14 cellular contexts compared by ENCODE assay signal in the genomic region with DNA sequence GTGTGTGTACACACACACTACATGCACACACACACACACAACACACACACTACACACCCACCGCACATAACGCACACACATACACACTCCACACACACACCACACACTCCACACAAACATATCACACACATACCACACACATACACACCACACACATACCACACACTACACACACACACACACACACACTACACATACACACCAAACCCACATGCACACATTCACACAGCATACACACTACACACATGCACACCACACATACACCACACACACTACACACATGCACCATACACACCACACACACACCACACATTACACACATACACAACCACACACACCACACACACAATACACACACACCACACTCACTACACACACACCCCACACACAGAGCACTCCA.
DNase-seq lines count a peak whose midpoint lies in the region; ATAC-seq and TF ChIP-seq lines count a peak whose summit lies in the region.
"Had no signal": no experiment of that assay in that cellular context is flagged by ENCODE, and none has a peak within 500 bp of the region (broad histone marks: within the 10 kb centered on the region; RNA-seq: fewer than 3 reads in every experiment).

No MANE protein-coding gene starts in this region.

- no peaks in the 10 kb centered on the region for H3K9me3 Mint-ChIP-seq in activated naive CD4-positive, alpha-beta T cell treated with anti-CD3 and anti-CD28 coated beads for 36 hours
- no peaks in the 10 kb centered on the region for H3K9me3 Mint-ChIP-seq in effector memory CD8-positive, alpha-beta T cell
- H3K9me3 Mint-ChIP-seq in activated CD4-positive, alpha-beta memory T cell treated with anti-CD3 and anti-CD28 coated beads for 36 hours = no peaks in the 10 kb centered on the region
- H3K9me3 Mint-ChIP-seq: IgD-negative memory B cell had no signal

- H3K27ac ChIP-seq in OCI-LY1 (ENCODE audit: low read depth, low read length, poor library complexity, severe bottlenecking) = peak overlapping the region; percentile 84

- no peaks in the 10 kb centered on the region for H3K9me2 ChIP-seq in OCI-LY1 (ENCODE audit: low read depth, low read length)

- no peaks in the 10 kb centered on the region for H3K27me3 ChIP-seq in OCI-LY1 (ENCODE audit: insufficient read depth, low read length)

- peak overlapping the region; percentile 6 for H3K27ac Mint-ChIP-seq in activated naive CD4-positive, alpha-beta T cell treated with anti-CD3 and anti-CD28 coated beads for 36 hours
- peak overlapping the region; percentile 10 to 89 for H3K27ac Mint-ChIP-seq in effector memory CD8-positive, alpha-beta T cell
- H3K27ac Mint-ChIP-seq in activated CD4-positive, alpha-beta memory T cell treated with anti-CD3 and anti-CD28 coated beads for 36 hours = no peak overlapping the region

- no peaks in the 10 kb centered on the region for H3F3A ChIP-seq in OCI-LY1 (ENCODE audit: insufficient read depth, low read length)

- no peak for ATAC-seq in effector memory CD8-positive, alpha-beta T cell (replicated peaks)
- ATAC-seq in sciatic nerve = no peak
- ATAC-seq: right cardiac atrium had no signal

- H2AFZ ChIP-seq in OCI-LY1 (ENCODE audit: low read length) = no peak overlapping the region

- H3K4me1 ChIP-seq in OCI-LY1 (ENCODE audit: insufficient read depth, low read length, severe bottlenecking) = peaks cover 54% of the 10 kb centered on the region

- POLR2A ChIA-PET in activated CD4-positive, alpha-beta memory T cell treated with anti-CD3 and anti-CD28 coated beads for 36 hours (lab: Charles Lee) = interaction anchor here (1.4 kb wide), 1 partner anchor 8 kb away, joined by 5 read pairs; no protein-coding TSS in a partner anchor

- H3K27me3 Mint-ChIP-seq in activated naive CD4-positive, alpha-beta T cell treated with anti-CD3 and anti-CD28 coated beads for 36 hours (ENCODE audit: low read depth) = no peaks in the 10 kb centered on the region
- no peaks in the 10 kb centered on the region for H3K27me3 Mint-ChIP-seq in effector memory CD8-positive, alpha-beta T cell
- H3K27me3 Mint-ChIP-seq in activated CD4-positive, alpha-beta memory T cell treated with anti-CD3 and anti-CD28 coated beads for 36 hours = no peaks in the 10 kb centered on the region
- H3K27me3 Mint-ChIP-seq: IgD-negative memory B cell had no signal

- CTCF ChIA-PET in activated naive CD4-positive, alpha-beta T cell treated with anti-CD3 and anti-CD28 coated beads for 36 hours (lab: Charles Lee) = interaction anchor here (1.9 to 16.7 kb wide), 3 partner anchors 8 to 25 kb away, joined by 6 to 281 read pairs (median 12); no protein-coding TSS in a partner anchor
- CTCF ChIA-PET in activated CD4-positive, alpha-beta memory T cell treated with anti-CD3 and anti-CD28 coated beads for 36 hours (lab: Charles Lee) = interaction anchor here (8.5 kb wide), 1 partner anchor 25 kb away, joined by 83 read pairs; no protein-coding TSS in a partner anchor

- H3K4me1 Mint-ChIP-seq in activated naive CD4-positive, alpha-beta T cell treated with anti-CD3 and anti-CD28 coated beads for 36 hours (ENCODE audit: low read depth) = peaks cover 41% of the 10 kb centered on the region
- H3K4me1 Mint-ChIP-seq in effector memory CD8-positive, alpha-beta T cell (ENCODE audit: low read depth in 2 of 2) = peaks cover 69 to 77% of the 10 kb centered on the region in 2 donors
- peaks cover 41% of the 10 kb centered on the region for H3K4me1 Mint-ChIP-seq in activated CD4-positive, alpha-beta memory T cell treated with anti-CD3 and anti-CD28 coated beads for 36 hours (ENCODE audit: low read depth)

- H4K20me1 ChIP-seq in OCI-LY1 (ENCODE audit: insufficient read depth, low read length) = no peaks in the 10 kb centered on the region

- H3K4me2 ChIP-seq in OCI-LY1 (ENCODE audit: low read length) = peak overlapping the region; percentile 21; the same call in 1 of the 2 replicates

- peaks cover 46% of the 10 kb centered on the region for H3K36me3 Mint-ChIP-seq in activated naive CD4-positive, alpha-beta T cell treated with anti-CD3 and anti-CD28 coated beads for 36 hours (ENCODE audit: low read depth)
- peaks cover 90% of the 10 kb centered on the region for H3K36me3 Mint-ChIP-seq in effector memory CD8-positive, alpha-beta T cell (ENCODE audit: insufficient read depth)
- H3K36me3 Mint-ChIP-seq in activated CD4-positive, alpha-beta memory T cell treated with anti-CD3 and anti-CD28 coated beads for 36 hours = peaks cover 54% of the 10 kb centered on the region

- no peak overlapping the region; the same call in 1 of the 2 replicates for H3K9ac ChIP-seq in OCI-LY1 (ENCODE audit: low read length)

- H3K9me3 ChIP-seq in OCI-LY1 (ENCODE audit: low read length) = no peaks in the 10 kb centered on the region

- no peak for DNase-seq in activated naive CD4-positive, alpha-beta T cell treated with anti-CD3 and anti-CD28 coated beads for 36 hours
- DNase-seq in activated naive CD4-positive, alpha-beta T cell treated with Interleukin-2 at 50 U/mL for 16 hours = no peak
- no peak for DNase-seq in effector memory CD8-positive, alpha-beta T cell
- peak; percentile 19 for DNase-seq in sciatic nerve (ENCODE audit: low spot score)
- DNase-seq in GF-D8 (lab: John Stamatoyannopoulos, UW) = no peak
- DNase-seq in NCI-H82 treated with DMSO at 0.1 percent for 48 hours (lab: John Stamatoyannopoulos, UW; ENCODE audit: unreplicated experiment) = no peak
- no peak for DNase-seq in activated CD4-positive, alpha-beta memory T cell treated with anti-CD3 and anti-CD28 coated beads for 36 hours
- DNase-seq: ACHN; COR-L47; EL; right cardiac atrium; stimulated activated CD4-positive, alpha-beta T cell treated with anti-CD3 and anti-CD28 coated beads, Interleukin-2, amount 100 ng/mL, for 24 hours had no signal

- peaks cover 42% of the 10 kb centered on the region; the same call in 1 of the 2 replicates for H3K36me3 ChIP-seq in OCI-LY1 (ENCODE audit: insufficient read depth, low read length)

- no peak overlapping the region for H3K4me3 Mint-ChIP-seq in activated naive CD4-positive, alpha-beta T cell treated with anti-CD3 and anti-CD28 coated beads for 36 hours
- peak overlapping the region; percentile 1 to 39 for H3K4me3 Mint-ChIP-seq in effector memory CD8-positive, alpha-beta T cell
- no peak overlapping the region for H3K4me3 Mint-ChIP-seq in activated CD4-positive, alpha-beta memory T cell treated with anti-CD3 and anti-CD28 coated beads for 36 hours

- intact Hi-C loops in activated naive CD4-positive, alpha-beta T cell treated with anti-CD3 and anti-CD28 coated beads for 36 hours (cut with micrococcal nuclease) = loop anchor here (5.0 kb wide), 1 partner anchor 152 kb away; no protein-coding TSS in a partner anchor
- intact Hi-C loops in sciatic nerve (cut with DNase I) = no loop called here
- intact Hi-C loops in activated CD4-positive, alpha-beta memory T cell treated with anti-CD3 and anti-CD28 coated beads for 36 hours (cut with micrococcal nuclease) = no loop called here

- H3K4me3 ChIP-seq in OCI-LY1 (ENCODE audit: low read depth, low read length, poor library complexity, severe bottlenecking) = no peak overlapping the region

- no peaks in the 10 kb centered on the region for H3K79me2 ChIP-seq in OCI-LY1 (ENCODE audit: insufficient read depth, low read length)

- no peak for TF ChIP-seq CTCF in OCI-LY1 (IDR thresholded peaks at IDR 0.05; ENCODE audit: low read length)

Comparison
In these comparisons a context has a peak if more than half of its experiments do, and no peak if none do; other contexts are left out.
1. H3K4me3 Mint-ChIP-seq: peak in effector memory CD8-positive, alpha-beta T cell (2 of 2); none in activated naive CD4-positive, alpha-beta T cell treated with anti-CD3 and anti-CD28 coated beads for 36 hours (single experiment) and activated CD4-positive, alpha-beta memory T cell treated with anti-CD3 and anti-CD28 coated beads for 36 hours (single experiment).